ENCODE assay signal across 9 cellular contexts in the genomic region with DNA sequence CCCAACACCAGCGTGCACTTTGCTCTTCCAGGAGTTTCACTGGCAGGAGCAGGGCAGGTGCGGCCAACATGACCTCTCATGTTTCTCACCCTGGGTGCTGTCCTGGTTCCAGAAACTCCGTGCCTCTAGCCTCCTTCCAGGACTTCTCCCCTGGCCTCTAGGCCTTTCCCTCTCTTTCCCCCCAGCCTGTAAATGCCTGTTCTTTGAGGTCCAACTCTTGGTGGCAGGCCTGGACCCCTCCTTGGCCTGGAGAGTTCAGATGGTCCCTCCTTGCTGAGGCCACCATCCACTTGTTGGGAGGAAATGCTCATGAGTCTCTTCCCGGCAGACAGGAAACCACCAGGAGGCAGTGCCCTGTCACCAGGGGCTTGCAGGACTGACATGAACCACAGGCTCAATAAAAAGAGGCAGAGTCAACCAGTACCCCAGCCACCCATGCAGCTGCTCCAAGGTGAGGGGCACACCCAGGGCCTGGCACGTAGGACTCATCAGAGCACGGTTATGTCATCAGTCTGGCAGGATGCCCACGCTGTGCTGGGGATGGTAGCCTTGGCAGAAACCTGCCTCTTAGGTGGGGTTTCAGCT. TPM values are rescaled to one million over a fixed set of nuclear protein-coding genes. Genes with fewer than 3 reads are reported as not detected.
DNase-seq lines count a peak whose midpoint lies in the region; ATAC-seq, FAIRE-seq and TF ChIP-seq lines count a peak whose summit lies in the region.
"Had no signal": no experiment of that assay in that cellular context is flagged by ENCODE, and none has a peak within 500 bp of the region (broad histone marks: within the 10 kb centered on the region; RNA-seq: fewer than 3 reads in every experiment).

No MANE protein-coding gene starts in this region.

- H3K4me3 Mint-ChIP-seq in activated T-helper 1 cell treated with anti-CD3 and anti-CD28 coated beads, Interleukin-12 subunit alpha, Interleukin-12 subunit beta, Interleukin-2, Interleukin-4 antibody, amounts not matched to agents 30 ng/mL and 10 ng/mL and 1 ng/mL, durations not matched to agents 14 hours and 24 hours and 36 hours = peak overlapping the region; percentile 31
- H3K4me3 Mint-ChIP-seq in endothelial cell (ENCODE audit: unreplicated experiment) = no peak overlapping the region
- H3K4me3 Mint-ChIP-seq: activated T-cell treated with anti-CD3 and anti-CD28 coated beads, Interleukin-2, amount 50 U/mL, for 24 hours had no signal

- no peaks in the 10 kb centered on the region for H3K9me1 ChIP-seq in keratinocyte (ENCODE audit: control insufficient read depth, extremely low read depth, insufficient read depth, low read length)

- H3K27me3 ChIP-seq in keratinocyte (ENCODE audit: control insufficient read depth, extremely low read depth, insufficient read depth, low read length) (no peaks in the 10 kb centered on the region), aorta (ENCODE audit: control insufficient read depth in 1 of 2, insufficient read depth in 2 of 2, low read length in 1 of 2) (no peaks in the 10 kb centered on the region)

- intact Hi-C loops in activated T-helper 1 cell treated with anti-CD3 and anti-CD28 coated beads, Interleukin-12 subunit alpha, Interleukin-12 subunit beta, Interleukin-2, Interleukin-4 antibody, amounts not matched to agents 30 ng/mL and 10 ng/mL and 1 ng/mL, durations not matched to agents 14 hours and 24 hours and 36 hours (cut with micrococcal nuclease) = no loop called here
- intact Hi-C loops in aorta (cut with DNase I) = no loop called here

- dilution Hi-C loops in keratinocyte (cut with MboI; ENCODE audit: extremely low pct_ligation_motif_present, low sequenced_read_pairs) = no loop called here

- H2AFZ ChIP-seq in keratinocyte (ENCODE audit: control insufficient read depth, low read length) = peak overlapping the region; percentile 42

- peaks cover 33% of the 10 kb centered on the region for H3K27me3 Mint-ChIP-seq in activated T-helper 1 cell treated with anti-CD3 and anti-CD28 coated beads, Interleukin-12 subunit alpha, Interleukin-12 subunit beta, Interleukin-2, Interleukin-4 antibody, amounts not matched to agents 30 ng/mL and 10 ng/mL and 1 ng/mL, durations not matched to agents 14 hours and 24 hours and 36 hours (ENCODE audit: insufficient read depth)
- peaks cover 14% of the 10 kb centered on the region for H3K27me3 Mint-ChIP-seq in endothelial cell (ENCODE audit: unreplicated experiment)

- H3K9ac ChIP-seq in keratinocyte (ENCODE audit: control insufficient read depth, extremely low read depth, insufficient read depth, low read length) = peak overlapping the region; percentile 86

- peak overlapping the region; percentile 81 to 88 (median 81) for H3K4me3 ChIP-seq in keratinocyte (ENCODE audit: control insufficient read depth in 2 of 3, extremely low read depth in 1 of 3, insufficient read depth in 2 of 3, low read depth in 1 of 3, low read length in 3 of 3)
- no peak overlapping the region for H3K4me3 ChIP-seq in aorta (ENCODE audit: low read length in 2 of 2)

- no peaks in the 10 kb centered on the region for H4K20me1 ChIP-seq in keratinocyte (ENCODE audit: control insufficient read depth, extremely low read depth, insufficient read depth, low read length)

- H3K36me3 ChIP-seq in keratinocyte (ENCODE audit: control insufficient read depth in 2 of 2, extremely low read depth in 1 of 2, insufficient read depth in 2 of 2, low read length in 2 of 2) (no peaks in the 10 kb centered on the region), aorta (ENCODE audit: control insufficient read depth in 1 of 2, insufficient read depth in 2 of 2, low read length in 1 of 2) (no peaks in the 10 kb centered on the region)

- TF ChIP-seq CTCF in keratinocyte (optimal IDR thresholded peaks at IDR 0.05 in 1 of 3, IDR thresholded peaks at IDR 0.05 in 1 of 3, conservative IDR thresholded peaks at IDR 0.05 in 1 of 3; ENCODE audit: extremely low read depth in 1 of 3, insufficient read depth in 2 of 3, low read length in 3 of 3) (peak; percentile 52 to 62 (median 59)), endothelial cell (IDR thresholded peaks at IDR 0.05; ENCODE audit: unreplicated experiment) (no peak)

- H3K27ac ChIP-seq in keratinocyte (ENCODE audit: control insufficient read depth, insufficient read depth, low read length) = peak overlapping the region; percentile 80
- no peak overlapping the region for H3K27ac ChIP-seq in aorta (ENCODE audit: low read depth in 1 of 2, low read length in 2 of 2)

- peak; percentile 43 for ATAC-seq in aorta (ENCODE audit: low FRiP score)

- peak; percentile 20 for DNase-seq in stimulated activated CD4-positive, alpha-beta T cell treated with anti-CD3 and anti-CD28 coated beads, Interleukin-1b, Interleukin-23, amount 100 ng/mL, for 48 hours
- DNase-seq in stimulated activated CD4-positive, alpha-beta T cell treated with anti-CD3 and anti-CD28 coated beads, Interleukin-4, amount 100 ng/mL, for 1 hour = no peak
- DNase-seq in activated T-helper 1 cell treated with anti-CD3 and anti-CD28 coated beads, Interleukin-12 subunit alpha, Interleukin-12 subunit beta, Interleukin-2, Interleukin-4 antibody, amounts not matched to agents 30 ng/mL and 10 ng/mL and 1 ng/mL, durations not matched to agents 14 hours and 24 hours and 36 hours (ENCODE audit: low spot score) = no peak
- DNase-seq in keratinocyte (ENCODE audit: low read depth, low spot score) = no peak
- no peak for DNase-seq in aorta
- DNase-seq in activated T-cell treated with anti-CD3 and anti-CD28 coated beads, Interleukin-2, amount 50 U/mL, for 48 hours = no peak
- no peak for DNase-seq in endothelial cell (ENCODE audit: low spot score)
- DNase-seq in NCI-H146 (lab: John Stamatoyannopoulos, UW) = no peak
- DNase-seq: activated T-cell treated with anti-CD3 and anti-CD28 coated beads, Interleukin-2, amount 50 U/mL, for 24 hours had no signal

- peak overlapping the region; percentile 99 for H3K4me2 ChIP-seq in keratinocyte (ENCODE audit: control insufficient read depth, extremely low read depth, insufficient read depth, low read depth, low read length)

- peak; percentile 76 for FAIRE-seq in keratinocyte (lab: Jason Lieb, UNC)

- H3K79me2 ChIP-seq in keratinocyte (ENCODE audit: control insufficient read depth, insufficient read depth, low read length) = peaks cover 63% of the 10 kb centered on the region

- H3K4me1 ChIP-seq in keratinocyte (ENCODE audit: control insufficient read depth, extremely low read depth, insufficient read depth, low read length) = peaks cover 24% of the 10 kb centered on the region
- H3K4me1 ChIP-seq in aorta (ENCODE audit: control insufficient read depth in 1 of 2, insufficient read depth in 2 of 2, low read length in 2 of 2) = no peaks in the 10 kb centered on the region

- peaks cover 10% of the 10 kb centered on the region for H3K9me3 Mint-ChIP-seq in activated T-helper 1 cell treated with anti-CD3 and anti-CD28 coated beads, Interleukin-12 subunit alpha, Interleukin-12 subunit beta, Interleukin-2, Interleukin-4 antibody, amounts not matched to agents 30 ng/mL and 10 ng/mL and 1 ng/mL, durations not matched to agents 14 hours and 24 hours and 36 hours
- H3K9me3 Mint-ChIP-seq in endothelial cell (ENCODE audit: unreplicated experiment) = no peaks in the 10 kb centered on the region

- H3K9me3 ChIP-seq in keratinocyte (ENCODE audit: control insufficient read depth, low read depth, low read length) (no peaks in the 10 kb centered on the region), aorta (ENCODE audit: control insufficient read depth, low read length) (no peaks in the 10 kb centered on the region)

- no peak overlapping the region for H3K27ac Mint-ChIP-seq in activated T-helper 1 cell treated with anti-CD3 and anti-CD28 coated beads, Interleukin-12 subunit alpha, Interleukin-12 subunit beta, Interleukin-2, Interleukin-4 antibody, amounts not matched to agents 30 ng/mL and 10 ng/mL and 1 ng/mL, durations not matched to agents 14 hours and 24 hours and 36 hours
- no peak overlapping the region for H3K27ac Mint-ChIP-seq in endothelial cell (ENCODE audit: unreplicated experiment)
- H3K27ac Mint-ChIP-seq: activated T-cell treated with anti-CD3 and anti-CD28 coated beads, Interleukin-2, amount 50 U/mL, for 24 hours had no signal

- 86 to 90% methylated on average over 7 of the region's 7 CpGs for WGBS in aorta, 2 donors

- peaks cover 2% of the 10 kb centered on the region for H3K36me3 Mint-ChIP-seq in activated T-helper 1 cell treated with anti-CD3 and anti-CD28 coated beads, Interleukin-12 subunit alpha, Interleukin-12 subunit beta, Interleukin-2, Interleukin-4 antibody, amounts not matched to agents 30 ng/mL and 10 ng/mL and 1 ng/mL, durations not matched to agents 14 hours and 24 hours and 36 hours (ENCODE audit: low read depth)
- H3K36me3 Mint-ChIP-seq in endothelial cell (ENCODE audit: low read depth, unreplicated experiment) = peaks cover 4% of the 10 kb centered on the region

- peaks cover 29% of the 10 kb centered on the region for H3K4me1 Mint-ChIP-seq in activated T-helper 1 cell treated with anti-CD3 and anti-CD28 coated beads, Interleukin-12 subunit alpha, Interleukin-12 subunit beta, Interleukin-2, Interleukin-4 antibody, amounts not matched to agents 30 ng/mL and 10 ng/mL and 1 ng/mL, durations not matched to agents 14 hours and 24 hours and 36 hours (ENCODE audit: low read depth)
- H3K4me1 Mint-ChIP-seq in endothelial cell (ENCODE audit: unreplicated experiment) = peaks cover 25% of the 10 kb centered on the region

RNA-seq across cellular contexts. Expression of gene MALL, which starts 1.5 kb away (rescaled TPM):
- 0.31 and 0.47 TPM in 2 replicates for total RNA-seq in activated T-helper 1 cell treated with anti-CD3 and anti-CD28 coated beads, Interleukin-12 subunit alpha, Interleukin-12 subunit beta, Interleukin-2, Interleukin-4 antibody, amounts not matched to agents 30 ng/mL and 10 ng/mL and 1 ng/mL, durations not matched to agents 14 hours and 24 hours and 36 hours
- 11.1 to 80.8 TPM (median 29.0 TPM) in 3 replicates for polyA plus RNA-seq in keratinocyte
- polyA plus RNA-seq in keratinocyte (2011; ENCODE audit: low read depth) = 7.6 TPM
- 37.5 and 48.1 TPM in 2 replicates for polyA plus RNA-seq in keratinocyte (2011; cell fraction: cytosol; rRNA removed)
- polyA plus RNA-seq in keratinocyte (2011; cell fraction: nucleus; rRNA removed) = 22.1 and 22.4 TPM in 2 replicates
- 66.5 and 66.8 TPM in 2 replicates for polyA plus RNA-seq in keratinocyte (2012; ENCODE audit: low replicate concordance)
- polyA minus RNA-seq in keratinocyte = 12.4 to 62.5 TPM (median 24.6 TPM) in 3 replicates
- polyA minus RNA-seq in keratinocyte (2011; cell fraction: cytosol; rRNA and poly(A)+ RNA removed) = 25.9 TPM
- polyA minus RNA-seq in keratinocyte (2011; cell fraction: nucleus; rRNA and poly(A)+ RNA removed) = 7.0 and 8.2 TPM in 2 replicates
- total RNA-seq in aorta = 10 to 100 TPM; 21.7 to 32.8 TPM
- polyA plus RNA-seq in aorta = 10 to 100 TPM in 1 of 2 donors, 1 to 10 TPM in 1; 6.2 to 19.8 TPM
- 2.6 TPM for total RNA-seq in endothelial cell (ENCODE audit: unreplicated experiment)

Comparison
In these comparisons a context has a peak if more than half of its experiments do, and no peak if none do; other contexts are left out.
1. H3K4me3 ChIP-seq: peak in keratinocyte (3 of 3); none in aorta (0 of 2).